ENCODE assay signal across 8 cellular contexts in the genomic region with DNA sequence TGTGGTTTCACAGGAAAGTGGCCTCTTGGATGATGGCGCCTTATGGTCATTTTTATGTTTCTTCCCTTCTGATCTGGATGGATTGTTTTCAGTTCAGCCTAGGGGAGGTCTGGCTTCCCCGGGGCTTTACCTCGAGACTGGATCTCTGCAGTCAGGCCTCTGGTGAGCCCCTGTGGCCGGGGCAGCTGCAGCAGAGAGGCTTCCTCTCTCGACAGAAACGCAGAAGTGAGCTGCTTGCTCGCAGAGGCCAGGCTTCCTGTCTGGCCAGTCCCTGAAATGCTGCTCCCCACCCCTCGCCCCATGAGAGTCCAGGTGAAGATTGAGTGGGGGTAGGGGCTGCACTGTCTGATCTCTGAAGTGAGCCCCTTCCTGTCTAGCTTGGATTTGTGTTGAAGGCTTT. TPM values are rescaled to one million over a fixed set of nuclear protein-coding genes. Genes with fewer than 3 reads are reported as not detected.
DNase-seq lines count a peak whose midpoint lies in the region; ATAC-seq and TF ChIP-seq lines count a peak whose summit lies in the region.

No MANE protein-coding gene starts in this region.

- no peak overlapping the region for H2AFZ ChIP-seq in OCI-LY1 (ENCODE audit: low read length)

- TF ChIP-seq CTCF in OCI-LY1 (IDR thresholded peaks at IDR 0.05; ENCODE audit: low read length) (0 out of 2 replicates have a peak, but pooled peaks have one; percentile 6), lung (IDR thresholded peaks at IDR 0.05; ENCODE audit: control extremely low read depth, extremely low read depth) (no peak), tibial nerve (IDR thresholded peaks at IDR 0.05) (no peak)

- peaks cover 55% of the 10 kb centered on the region for H3K79me2 ChIP-seq in OCI-LY1 (ENCODE audit: insufficient read depth, low read length)

- TF ChIP-seq EP300 in tibial nerve (IDR thresholded peaks at IDR 0.05) = no peak

- H3K4me3 ChIP-seq in OCI-LY1 (ENCODE audit: low read depth, low read length, poor library complexity, severe bottlenecking) (peak overlapping the region; percentile 56), lung (peak overlapping the region; percentile 12), tibial nerve (no peak overlapping the region)

- H3K27me3 ChIP-seq in OCI-LY1 (ENCODE audit: insufficient read depth, low read length) (no peaks in the 10 kb centered on the region), lung (ENCODE audit: control insufficient read depth, insufficient read depth) (no peaks in the 10 kb centered on the region), tibial nerve (no peaks in the 10 kb centered on the region)

- H3K4me2 ChIP-seq in OCI-LY1 (ENCODE audit: low read length) = peak overlapping the region; percentile 91

- peaks cover 18% of the 10 kb centered on the region; the same call in 1 of the 2 replicates for H3F3A ChIP-seq in OCI-LY1 (ENCODE audit: insufficient read depth, low read length)

- peaks cover 100% of the 10 kb centered on the region for H3K4me1 ChIP-seq in OCI-LY1 (ENCODE audit: insufficient read depth, low read length, severe bottlenecking)
- H3K4me1 ChIP-seq in lung (ENCODE audit: control insufficient read depth in 2 of 2, insufficient read depth in 2 of 2, low read length in 2 of 2) = peaks cover 0 to 3% of the 10 kb centered on the region in 2 donors
- peaks cover 0 to 9% (median 2%) of the 10 kb centered on the region in 4 donors for H3K4me1 ChIP-seq in tibial nerve

- WGBS in lung, 2 donors = 18 to 33% methylated on average over 8 of the region's 8 CpGs
- WGBS in tibial nerve, 2 donors = 30 to 32% methylated on average over 8 of the region's 8 CpGs

- H3K9me2 ChIP-seq in OCI-LY1 (ENCODE audit: low read depth, low read length) = no peaks in the 10 kb centered on the region

- H3K36me3 ChIP-seq in OCI-LY1 (ENCODE audit: insufficient read depth, low read length) (peaks cover 39% of the 10 kb centered on the region), lung (ENCODE audit: control insufficient read depth in 2 of 2, insufficient read depth in 2 of 2, low read length in 2 of 2) (no peaks in the 10 kb centered on the region), tibial nerve (no peaks in the 10 kb centered on the region)

- H4K20me1 ChIP-seq in OCI-LY1 (ENCODE audit: insufficient read depth, low read length) = no peaks in the 10 kb centered on the region

- H3K9me3 ChIP-seq in OCI-LY1 (ENCODE audit: low read length) (no peaks in the 10 kb centered on the region), lung (ENCODE audit: control insufficient read depth in 2 of 2, insufficient read depth in 1 of 2, low read length in 1 of 2) (peaks cover 0 to 2% of the 10 kb centered on the region in 2 donors), tibial nerve (no peaks in the 10 kb centered on the region)

- H3K27ac ChIP-seq in OCI-LY1 (ENCODE audit: low read depth, low read length, poor library complexity, severe bottlenecking) (peak overlapping the region; percentile 99), lung (ENCODE audit: low read depth in 1 of 2, low read length in 1 of 2) (peak overlapping the region in 1 of 2 donors; percentile 66), tibial nerve (peak overlapping the region in 2 of 4 donors; percentile 10 to 53)

- no peak for DNase-seq in lung (ENCODE audit: low spot score)
- no peak for DNase-seq in epidermal melanocyte (ENCODE audit: insufficient read length, low spot score)
- DNase-seq in tibial nerve (ENCODE audit: low spot score in 2 of 2) = no peak
- no peak for DNase-seq in HK-2 (ENCODE audit: unreplicated experiment)
- no peak for DNase-seq in AG20443 (ENCODE audit: low spot score)

- ATAC-seq in GM18498 (IDR thresholded peaks at IDR 0.05; ENCODE audit: unreplicated experiment) (peak; percentile 50), HG02571 (IDR thresholded peaks at IDR 0.05; ENCODE audit: unreplicated experiment) (peak; percentile 42), lung (ENCODE audit: insufficient read depth, low FRiP score) (no peak)

- no peak for TF ChIP-seq POLR2A in tibial nerve (IDR thresholded peaks at IDR 0.05)

- H3K9ac ChIP-seq in OCI-LY1 (ENCODE audit: low read length) = peak overlapping the region; percentile 86

RNA-seq across cellular contexts. Expression of a gene that starts 44.0 kb away (rescaled TPM):
- total RNA-seq in lung = 10 to 100 TPM; 27.8 to 41.0 TPM
- polyA plus RNA-seq in lung = 10 to 100 TPM in 1 of 2 donors, 1 to 10 TPM in 1; 8.8 to 31.0 TPM
- 10 to 100 TPM; 13.0 to 28.5 (median 18.9) TPM for total RNA-seq in tibial nerve

Comparison
In these comparisons a context has a peak if more than half of its experiments do, and no peak if none do; other contexts are left out.
1. H3K4me3 ChIP-seq: peak in OCI-LY1 (single experiment) and lung (single experiment); none in tibial nerve (0 of 4).